ENCODE assay signal across 20 cellular contexts in the genomic region with DNA sequence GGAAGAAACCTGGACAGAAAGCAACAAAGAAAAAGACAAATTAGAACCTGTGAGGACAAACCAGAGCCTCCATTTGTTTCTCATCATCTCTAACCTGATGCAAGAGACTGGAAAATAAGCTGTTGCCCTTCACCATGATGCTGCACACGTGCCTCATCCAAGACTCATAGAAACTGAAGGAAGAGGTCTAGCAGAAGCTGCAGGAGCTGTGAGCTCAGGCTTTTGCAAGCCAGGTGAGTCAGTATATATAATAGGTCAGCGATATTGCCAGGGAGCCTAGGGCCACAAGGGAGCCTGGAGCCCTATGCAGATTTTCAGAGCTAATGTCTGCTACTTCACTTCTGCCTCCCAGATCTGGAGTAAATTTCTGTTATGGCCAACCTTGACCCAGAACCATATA.
DNase-seq lines count a peak whose midpoint lies in the region; ATAC-seq, FAIRE-seq and TF ChIP-seq lines count a peak whose summit lies in the region.
"Had no signal": no experiment of that assay in that cellular context is flagged by ENCODE, and none has a peak within 500 bp of the region (broad histone marks: within the 10 kb centered on the region; RNA-seq: fewer than 3 reads in every experiment).

No MANE protein-coding gene starts in this region.

- POLR2A ChIA-PET in MCF 10A (lab: Yijun Ruan, JAX), result interaction anchor here (1.1 kb wide), 1 partner anchor 17 kb away, joined by 3 read pairs; no protein-coding TSS in a partner anchor

- H3K4me3 ChIP-seq in breast epithelium (no peak overlapping the region), bronchial epithelial cell (ENCODE audit: low read depth, low read length) (no peak overlapping the region), esophagus muscularis mucosa (no peak overlapping the region)
- H3K4me3 ChIP-seq: A549, GM23338 had no signal

- CTCF ChIA-PET in MCF 10A (lab: Yijun Ruan, JAX), result no interaction called here

- 90% methylated on average over 2 of the region's 2 CpGs for WGBS in esophagus muscularis mucosa

- no peak for ATAC-seq in HG02610 (IDR thresholded peaks at IDR 0.05; ENCODE audit: unreplicated experiment)
- ATAC-seq: A549, GM23338 had no signal

- peaks cover 5% of the 10 kb centered on the region for H3K4me1 Mint-ChIP-seq in MCF 10A (ENCODE audit: insufficient read depth, unreplicated experiment)
- peaks cover 33% of the 10 kb centered on the region for H3K4me1 Mint-ChIP-seq in glutamatergic neuron (ENCODE audit: low read depth, unreplicated experiment)

- no peak for TF ChIP-seq POLR2A in breast epithelium (IDR thresholded peaks at IDR 0.05)
- no peak for TF ChIP-seq POLR2A in esophagus muscularis mucosa (IDR thresholded peaks at IDR 0.05; ENCODE audit: low read depth)

- H3K9me3 ChIP-seq in breast epithelium (no peaks in the 10 kb centered on the region), esophagus muscularis mucosa (no peaks in the 10 kb centered on the region)
- H3K9me3 ChIP-seq: A549, Caco-2 had no signal

- H3K4me1 ChIP-seq in breast epithelium (no peaks in the 10 kb centered on the region), esophagus muscularis mucosa (peaks cover 0 to 4% (median 0%) of the 10 kb centered on the region in 4 donors)
- H3K4me1 ChIP-seq: A549, Caco-2 had no signal

- H3K27me3 ChIP-seq in breast epithelium (no peaks in the 10 kb centered on the region), bronchial epithelial cell (ENCODE audit: control insufficient read depth, insufficient read depth, low read length) (no peaks in the 10 kb centered on the region), esophagus muscularis mucosa (no peaks in the 10 kb centered on the region)

- no peak overlapping the region for H3K27ac ChIP-seq in breast epithelium
- no peak overlapping the region for H3K27ac ChIP-seq in esophagus muscularis mucosa (replicated peaks in 1 of 4)
- H3K27ac ChIP-seq: 22Rv1, A549, C4-2B had no signal

- H3K4me3 Mint-ChIP-seq in MCF 10A (ENCODE audit: unreplicated experiment) (no peak overlapping the region), glutamatergic neuron (ENCODE audit: unreplicated experiment) (no peak overlapping the region)
- H3K4me3 Mint-ChIP-seq: CD4-positive, alpha-beta T cell; GM23338 had no signal

- TF ChIP-seq CTCF in MCF 10A (IDR thresholded peaks at IDR 0.05; ENCODE audit: unreplicated experiment) (no peak), breast epithelium (IDR thresholded peaks at IDR 0.05) (no peak), bronchial epithelial cell (IDR thresholded peaks at IDR 0.05; ENCODE audit: insufficient read depth, low read length, severe bottlenecking) (no peak), glutamatergic neuron (IDR thresholded peaks at IDR 0.05; ENCODE audit: partially characterized antibody, unreplicated experiment) (no peak), esophagus muscularis mucosa (IDR thresholded peaks at IDR 0.05) (no peak)

- peak; percentile 6 for DNase-seq in MCF 10A (ENCODE audit: unreplicated experiment)
- no peak for DNase-seq in breast epithelium (ENCODE audit: low spot score in 2 of 2)
- DNase-seq in bronchial epithelial cell (ENCODE audit: low read depth), result peak; percentile 31
- no peak for DNase-seq in glutamatergic neuron
- DNase-seq in NCI-H748 (lab: John Stamatoyannopoulos, UW; ENCODE audit: unreplicated experiment), result no peak
- DNase-seq in esophagus muscularis mucosa (ENCODE audit: extremely low spot score), result no peak
- DNase-seq: AML-193; Caco-2; CD4-positive, alpha-beta T cell; GDM1; HCEC 1CT had no signal

- no peak for FAIRE-seq in bronchial epithelial cell (lab: Jason Lieb, UNC)
- FAIRE-seq: A549, D721Med, GM12892, GM18507, H54 had no signal

- BruUV-seq in MCF 10A (replicated peaks; lab: Mats Ljungman, UMichigan), result no TSS peak

- H3K27ac Mint-ChIP-seq in MCF 10A (ENCODE audit: low read depth, unreplicated experiment), result no peak overlapping the region
- peak overlapping the region; percentile 25 for H3K27ac Mint-ChIP-seq in glutamatergic neuron (ENCODE audit: unreplicated experiment)
- H3K27ac Mint-ChIP-seq: CD4-positive, alpha-beta T cell; GM23338 had no signal

- H3K36me3 Mint-ChIP-seq in MCF 10A (ENCODE audit: insufficient read depth, unreplicated experiment) (no peaks in the 10 kb centered on the region), glutamatergic neuron (ENCODE audit: unreplicated experiment) (no peaks in the 10 kb centered on the region)

- TF ChIP-seq EP300 in esophagus muscularis mucosa (IDR thresholded peaks at IDR 0.05), result no peak

- intact Hi-C loops in MCF 10A (cut with micrococcal nuclease) (no loop called here), breast epithelium (cut with DNase I; ENCODE audit: low total_unique reads) (no loop called here), esophagus muscularis mucosa (cut with DNase I) (no loop called here)

- no peaks in the 10 kb centered on the region for H3K36me3 ChIP-seq in breast epithelium
- H3K36me3 ChIP-seq in bronchial epithelial cell (ENCODE audit: control insufficient read depth, insufficient read depth, low read length), result no peaks in the 10 kb centered on the region
- H3K36me3 ChIP-seq in esophagus muscularis mucosa, result no peaks in the 10 kb centered on the region

- no peaks in the 10 kb centered on the region for H3K9me3 Mint-ChIP-seq in MCF 10A (ENCODE audit: unreplicated experiment)
- peaks cover 11% of the 10 kb centered on the region for H3K9me3 Mint-ChIP-seq in glutamatergic neuron (ENCODE audit: unreplicated experiment)
- H3K9me3 Mint-ChIP-seq: CD4-positive, alpha-beta T cell; GM23338 had no signal

- H3K27me3 Mint-ChIP-seq in MCF 10A (ENCODE audit: insufficient read depth, unreplicated experiment) (no peaks in the 10 kb centered on the region), glutamatergic neuron (ENCODE audit: unreplicated experiment) (peaks cover 5% of the 10 kb centered on the region)

Comparison
In these comparisons a context has a peak if more than half of its experiments do, and no peak if none do; other contexts are left out.
1. DNase-seq: peak in MCF 10A (single experiment) and bronchial epithelial cell (single experiment); none in breast epithelium (0 of 2), glutamatergic neuron (single experiment), NCI-H748 (single experiment) and esophagus muscularis mucosa (single experiment).